In genomic region chr2:86441789-86442641, GRCh38 we compare ENCODE assay signal across 1 cellular context.
A peak's percentile ranks its signal among the peaks of the same experiment; 100 is the strongest.
TF ChIP-seq lines count a peak whose summit lies in the region.

No MANE protein-coding gene starts in this region.

TF ChIP-seq in HepG2, 621 proteins besides CTCF, POLR2A, EP300 and RAD21 (continued from another document and continues in another):
- TF ChIP-seq HMGXB3 (CRISPR knock-in tag; IDR thresholded peaks at IDR 0.05; ENCODE audit: borderline replicate concordance) (no peak), ZHX1 (CRISPR knock-in tag; IDR thresholded peaks at IDR 0.05; ENCODE audit: low read depth) (no peak), CSRNP1 (CRISPR knock-in tag; IDR thresholded peaks at IDR 0.05) (no peak), ZNF891 (CRISPR knock-in tag; IDR thresholded peaks at IDR 0.05) (peak; percentile 81; the same call in 1 of the 2 replicates), NR2F1 (CRISPR knock-in tag; IDR thresholded peaks at IDR 0.05) (no peak), ZNF710 (CRISPR knock-in tag; IDR thresholded peaks at IDR 0.05; ENCODE audit: borderline replicate concordance) (no peak), PATZ1 (CRISPR knock-in tag; IDR thresholded peaks at IDR 0.05) (no peak; the same call in 1 of the 2 replicates), KDM5A (IDR thresholded peaks at IDR 0.05; ENCODE audit: borderline replicate concordance, low read length) (peak; percentile 72; the same call in 1 of the 2 replicates), LCORL (IDR thresholded peaks at IDR 0.05) (no peak), LCORL (CRISPR knock-in tag; IDR thresholded peaks at IDR 0.05) (peak; percentile 21; the same call in 1 of the 2 replicates), ZNF235 (CRISPR knock-in tag; IDR thresholded peaks at IDR 0.05; ENCODE audit: borderline replicate concordance) (0 out of 2 replicates have a peak, but pooled peaks have one; percentile 52), ZNF274 (CRISPR knock-in tag; IDR thresholded peaks at IDR 0.05) (peak; percentile 24; the same call in 1 of the 2 replicates), FOXP4 (CRISPR knock-in tag; IDR thresholded peaks at IDR 0.05) (no peak), ZFX (CRISPR knock-in tag; IDR thresholded peaks at IDR 0.05; ENCODE audit: low read depth) (peak; percentile 15; the same call in 1 of the 2 replicates), ZNF777 (CRISPR knock-in tag; IDR thresholded peaks at IDR 0.05) (peak; percentile 65), NR0B2 (CRISPR knock-in tag; IDR thresholded peaks at IDR 0.05) (no peak), ATF7 (IDR thresholded peaks at IDR 0.05) (no peak), ATF7 (CRISPR knock-in tag; IDR thresholded peaks at IDR 0.05) (no peak), ZNF234 (CRISPR knock-in tag; conservative IDR thresholded peaks at IDR 0.05) (no peak), ZNF598 (CRISPR knock-in tag; IDR thresholded peaks at IDR 0.05; ENCODE audit: borderline replicate concordance) (peak; percentile 73; the same call in 1 of the 2 replicates), ZNF143 (CRISPR knock-in tag; IDR thresholded peaks at IDR 0.05) (no peak), HDAC2 (CRISPR knock-in tag; IDR thresholded peaks at IDR 0.05) (peak; percentile 16; the same call in 1 of the 2 replicates), ZBTB26 (CRISPR knock-in tag; IDR thresholded peaks at IDR 0.05; ENCODE audit: borderline replicate concordance) (no peak), FOXO4 (CRISPR knock-in tag; conservative IDR thresholded peaks at IDR 0.05) (0 out of 2 replicates have a peak, but pooled peaks have one; percentile 3), IRF2 (CRISPR knock-in tag; IDR thresholded peaks at IDR 0.05) (no peak), ZNF567 (CRISPR knock-in tag; IDR thresholded peaks at IDR 0.05; ENCODE audit: borderline replicate concordance) (no peak), ZSCAN12 (CRISPR knock-in tag; IDR thresholded peaks at IDR 0.05) (no peak), DRAP1 (CRISPR knock-in tag; IDR thresholded peaks at IDR 0.05) (0 out of 2 replicates have a peak, but pooled peaks have one; percentile 12), CREM (IDR thresholded peaks at IDR 0.05) (0 out of 2 replicates have a peak, but pooled peaks have one; percentile 8), CREM (CRISPR knock-in tag; IDR thresholded peaks at IDR 0.05) (no peak; the same call in 1 of the 2 replicates), GATAD1 (CRISPR knock-in tag; IDR thresholded peaks at IDR 0.05) (peak; percentile 47), MTA1 (CRISPR knock-in tag; IDR thresholded peaks at IDR 0.05; ENCODE audit: borderline replicate concordance) (no peak), YEATS4 (CRISPR knock-in tag; IDR thresholded peaks at IDR 0.05; ENCODE audit: borderline replicate concordance) (no peak), CBFB (CRISPR knock-in tag; IDR thresholded peaks at IDR 0.05) (no peak), ZNF780A (CRISPR knock-in tag; IDR thresholded peaks at IDR 0.05) (no peak), KDM2A (CRISPR knock-in tag; IDR thresholded peaks at IDR 0.05; ENCODE audit: borderline replicate concordance, low read depth) (peak; percentile 42; the same call in 1 of the 2 replicates), ZNF709 (CRISPR knock-in tag; IDR thresholded peaks at IDR 0.05) (no peak), ZNF605 (CRISPR knock-in tag; IDR thresholded peaks at IDR 0.05) (peak; percentile 83), NCOR1 (IDR thresholded peaks at IDR 0.05; ENCODE audit: borderline replicate concordance, low read length) (0 out of 2 replicates have a peak, but pooled peaks have one; percentile 19), ARNT (IDR thresholded peaks at IDR 0.05) (no peak)
